8 cellular contexts compared by ENCODE assay signal in the genomic region with DNA sequence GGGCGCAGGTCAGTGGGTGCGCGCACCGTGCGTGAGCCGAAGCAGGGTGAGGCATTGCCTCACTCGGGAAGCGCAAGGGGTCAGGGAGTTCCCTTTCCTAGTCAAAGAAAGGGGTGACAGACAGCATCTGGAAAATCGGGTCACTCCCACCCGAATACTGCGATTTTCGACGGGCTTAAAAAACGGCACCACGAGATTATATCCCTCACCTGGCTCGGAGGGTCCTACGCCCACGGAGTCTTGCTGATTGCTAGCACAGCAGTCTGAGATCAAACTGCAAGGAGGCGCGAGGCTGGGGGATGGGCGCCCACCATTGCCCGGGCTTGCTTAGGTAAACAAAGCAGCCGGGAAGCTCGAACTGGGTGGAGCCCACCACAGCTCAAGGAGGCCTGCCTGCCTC.
DNase-seq lines count a peak whose midpoint lies in the region; TF ChIP-seq lines count a peak whose summit lies in the region.
"Not testable (repeated sequence)": the region's sequence is repeated elsewhere in the genome, so short reads cannot be mapped to it uniquely, and the experiment has no call there.

No MANE protein-coding gene starts in this region.

- peaks cover 25% of the 10 kb centered on the region for H3K36me3 Mint-ChIP-seq in nephron progenitor cell (ENCODE audit: low read depth)
- not testable (repeated sequence) for H3K36me3 Mint-ChIP-seq in type B pancreatic cell

- not testable (repeated sequence) for TF ChIP-seq CTCF in HEK293 (tag by site-specific recombination; IDR thresholded peaks at IDR 0.05); hepatocyte (IDR thresholded peaks at IDR 0.05; ENCODE audit: poor library complexity); nephron progenitor cell (IDR thresholded peaks at IDR 0.05); type B pancreatic cell (conservative IDR thresholded peaks at IDR 0.05)

- H3K27ac ChIP-seq in HEK293 (ENCODE audit: extremely low read depth, low read depth, low read length); hepatocyte; iPS-20b (ENCODE audit: low read length): not testable (repeated sequence)

- CTCF ChIA-PET in HEK293 (lab: Yijun Ruan, JAX) = not testable (repeated sequence)

- H3K4me2 ChIP-seq in hepatocyte = peak overlapping the region; percentile 66

- not testable (repeated sequence) for H4K20me1 ChIP-seq in hepatocyte (ENCODE audit: insufficient read depth, poor library complexity, severe bottlenecking)

- not testable (repeated sequence) for H3K4me3 ChIP-seq in HEK293 (ENCODE audit: low read depth, low read length); hepatocyte
- peak overlapping the region; percentile 46; the same call in 1 of the 2 replicates for H3K4me3 ChIP-seq in iPS-20b (ENCODE audit: low read length)

- H3K4me1 Mint-ChIP-seq in nephron progenitor cell = peaks cover 14% of the 10 kb centered on the region
- not testable (repeated sequence) for H3K4me1 Mint-ChIP-seq in type B pancreatic cell (ENCODE audit: unreplicated experiment)

- H3K9me2 ChIP-seq in hepatocyte (replicated peaks; ENCODE audit: insufficient read depth) = not testable (repeated sequence)

- H3K36me3 ChIP-seq in HEK293 (ENCODE audit: control insufficient read depth in 2 of 2, insufficient read depth in 1 of 2, low read length in 2 of 2); hepatocyte (replicated peaks; ENCODE audit: insufficient read depth, low read depth); iPS-20b (ENCODE audit: insufficient read depth, low read depth, low read length): not testable (repeated sequence)

- H3K9me3 ChIP-seq in HEK293 (ENCODE audit: control insufficient read depth, insufficient read depth, low read depth, low read length); hepatocyte (ENCODE audit: low read depth); iPS-20b (ENCODE audit: insufficient read depth, low read depth, low read length): not testable (repeated sequence)

- H3K4me1 ChIP-seq in HEK293 (ENCODE audit: control insufficient read depth, insufficient read depth, low read length); hepatocyte (ENCODE audit: insufficient read depth); iPS-20b (ENCODE audit: insufficient read depth, low read length): not testable (repeated sequence)

- not testable (repeated sequence) for H3K27me3 Mint-ChIP-seq in nephron progenitor cell (ENCODE audit: low read depth, poor library complexity); type B pancreatic cell

- not testable (repeated sequence) for H3K9ac ChIP-seq in iPS-20b (ENCODE audit: low read depth, low read length)

- not testable (repeated sequence) for H2AFZ ChIP-seq in hepatocyte

- 41% methylated on average over 24 of the region's 24 CpGs for WGBS in hepatocyte (ENCODE audit: low lambda C conversion rate, missing lambda C conversion rate)

- DNase-seq in NCI-H146 (lab: John Stamatoyannopoulos, UW) = peak; percentile 48
- DNase-seq in NCI-H82 (lab: John Stamatoyannopoulos, UW) = peak; percentile 11
- DNase-seq in ecto neural progenitor cell (ENCODE audit: low spot score) = peak; percentile 73
- DNase-seq in hepatocyte (ENCODE audit: low spot score); type B pancreatic cell (ENCODE audit: extremely low spot score, unreplicated experiment): not testable (repeated sequence)
- peak; percentile 39 for DNase-seq in nephron progenitor cell

- H3K27me3 ChIP-seq in hepatocyte; iPS-20b (ENCODE audit: insufficient read depth, low read length): not testable (repeated sequence)

- H3K79me2 ChIP-seq in hepatocyte = not testable (repeated sequence)

- H3K9me3 Mint-ChIP-seq in nephron progenitor cell = peaks cover 39% of the 10 kb centered on the region
- not testable (repeated sequence) for H3K9me3 Mint-ChIP-seq in type B pancreatic cell

- H3K27ac Mint-ChIP-seq in nephron progenitor cell, type B pancreatic cell: not testable (repeated sequence)

- H3K4me3 Mint-ChIP-seq in nephron progenitor cell (peak overlapping the region; percentile 80), type B pancreatic cell (peak overlapping the region; percentile 89)

- POLR2A ChIA-PET in HEK293 (lab: Yijun Ruan, JAX) = not testable (repeated sequence)

TF ChIP-seq in HEK293, 187 proteins besides CTCF, POLR2A, EP300 and RAD21 (continues in another document):
- TF ChIP-seq, protein P1, sequence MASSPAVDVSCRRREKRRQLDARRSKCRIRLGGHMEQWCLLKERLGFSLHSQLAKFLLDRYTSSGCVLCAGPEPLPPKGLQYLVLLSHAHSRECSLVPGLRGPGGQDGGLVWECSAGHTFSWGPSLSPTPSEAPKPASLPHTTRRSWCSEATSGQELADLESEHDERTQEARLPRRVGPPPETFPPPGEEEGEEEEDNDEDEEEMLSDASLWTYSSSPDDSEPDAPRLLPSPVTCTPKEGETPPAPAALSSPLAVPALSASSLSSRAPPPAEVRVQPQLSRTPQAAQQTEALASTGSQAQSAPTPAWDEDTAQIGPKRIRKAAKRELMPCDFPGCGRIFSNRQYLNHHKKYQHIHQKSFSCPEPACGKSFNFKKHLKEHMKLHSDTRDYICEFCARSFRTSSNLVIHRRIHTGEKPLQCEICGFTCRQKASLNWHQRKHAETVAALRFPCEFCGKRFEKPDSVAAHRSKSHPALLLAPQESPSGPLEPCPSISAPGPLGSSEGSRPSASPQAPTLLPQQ (tag by site-specific recombination; IDR thresholded peaks at IDR 0.05) = peak; percentile 80
- peak; percentile 10; the same call in 1 of the 2 replicates for TF ChIP-seq GLIS2 (tag by site-specific recombination; IDR thresholded peaks at IDR 0.05)
- TF ChIP-seq ZNF423 (tag by site-specific recombination; IDR thresholded peaks at IDR 0.05) = peak; percentile 61; the same call in 1 of the 2 replicates
- peak; percentile 41; the same call in 1 of the 2 replicates for TF ChIP-seq YY1 (tag by site-specific recombination; IDR thresholded peaks at IDR 0.05)
- TF ChIP-seq GLIS1 (tag by site-specific recombination; IDR thresholded peaks at IDR 0.05) = 0 out of 2 replicates have a peak, but pooled peaks have one; percentile 20
- TF ChIP-seq WT1 (tag by site-specific recombination; IDR thresholded peaks at IDR 0.05) = 0 out of 2 replicates have a peak, but pooled peaks have one; percentile 33
- TF ChIP-seq ZBTB48 (tag by site-specific recombination; IDR thresholded peaks at IDR 0.05) = peak; percentile 84
- TF ChIP-seq KLF1 (tag by site-specific recombination; IDR thresholded peaks at IDR 0.05) = peak; percentile 66
- peak; percentile 53; the same call in 1 of the 2 replicates for TF ChIP-seq ZNF501 (tag by site-specific recombination; IDR thresholded peaks at IDR 0.05)
- TF ChIP-seq, protein P2, sequence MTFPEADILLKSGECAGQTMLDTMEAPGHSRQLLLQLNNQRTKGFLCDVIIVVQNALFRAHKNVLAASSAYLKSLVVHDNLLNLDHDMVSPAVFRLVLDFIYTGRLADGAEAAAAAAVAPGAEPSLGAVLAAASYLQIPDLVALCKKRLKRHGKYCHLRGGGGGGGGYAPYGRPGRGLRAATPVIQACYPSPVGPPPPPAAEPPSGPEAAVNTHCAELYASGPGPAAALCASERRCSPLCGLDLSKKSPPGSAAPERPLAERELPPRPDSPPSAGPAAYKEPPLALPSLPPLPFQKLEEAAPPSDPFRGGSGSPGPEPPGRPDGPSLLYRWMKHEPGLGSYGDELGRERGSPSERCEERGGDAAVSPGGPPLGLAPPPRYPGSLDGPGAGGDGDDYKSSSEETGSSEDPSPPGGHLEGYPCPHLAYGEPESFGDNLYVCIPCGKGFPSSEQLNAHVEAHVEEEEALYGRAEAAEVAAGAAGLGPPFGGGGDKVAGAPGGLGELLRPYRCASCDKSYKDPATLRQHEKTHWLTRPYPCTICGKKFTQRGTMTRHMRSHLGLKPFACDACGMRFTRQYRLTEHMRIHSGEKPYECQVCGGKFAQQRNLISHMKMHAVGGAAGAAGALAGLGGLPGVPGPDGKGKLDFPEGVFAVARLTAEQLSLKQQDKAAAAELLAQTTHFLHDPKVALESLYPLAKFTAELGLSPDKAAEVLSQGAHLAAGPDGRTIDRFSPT (tag by site-specific recombination; IDR thresholded peaks at IDR 0.05) = 0 out of 2 replicates have a peak, but pooled peaks have one; percentile 27
- TF ChIP-seq, protein P3, sequence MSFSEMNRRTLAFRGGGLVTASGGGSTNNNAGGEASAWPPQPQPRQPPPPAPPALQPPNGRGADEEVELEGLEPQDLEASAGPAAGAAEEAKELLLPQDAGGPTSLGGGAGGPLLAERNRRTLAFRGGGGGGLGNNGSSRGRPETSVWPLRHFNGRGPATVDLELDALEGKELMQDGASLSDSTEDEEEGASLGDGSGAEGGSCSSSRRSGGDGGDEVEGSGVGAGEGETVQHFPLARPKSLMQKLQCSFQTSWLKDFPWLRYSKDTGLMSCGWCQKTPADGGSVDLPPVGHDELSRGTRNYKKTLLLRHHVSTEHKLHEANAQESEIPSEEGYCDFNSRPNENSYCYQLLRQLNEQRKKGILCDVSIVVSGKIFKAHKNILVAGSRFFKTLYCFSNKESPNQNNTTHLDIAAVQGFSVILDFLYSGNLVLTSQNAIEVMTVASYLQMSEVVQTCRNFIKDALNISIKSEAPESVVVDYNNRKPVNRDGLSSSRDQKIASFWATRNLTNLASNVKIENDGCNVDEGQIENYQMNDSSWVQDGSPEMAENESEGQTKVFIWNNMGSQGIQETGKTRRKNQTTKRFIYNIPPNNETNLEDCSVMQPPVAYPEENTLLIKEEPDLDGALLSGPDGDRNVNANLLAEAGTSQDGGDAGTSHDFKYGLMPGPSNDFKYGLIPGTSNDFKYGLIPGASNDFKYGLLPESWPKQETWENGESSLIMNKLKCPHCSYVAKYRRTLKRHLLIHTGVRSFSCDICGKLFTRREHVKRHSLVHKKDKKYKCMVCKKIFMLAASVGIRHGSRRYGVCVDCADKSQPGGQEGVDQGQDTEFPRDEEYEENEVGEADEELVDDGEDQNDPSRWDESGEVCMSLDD (tag by site-specific recombination; IDR thresholded peaks at IDR 0.05) = 0 out of 2 replicates have a peak, but pooled peaks have one; percentile 33
